Comparison of ENCODE assay signal across 8 cellular contexts in the genomic region with DNA sequence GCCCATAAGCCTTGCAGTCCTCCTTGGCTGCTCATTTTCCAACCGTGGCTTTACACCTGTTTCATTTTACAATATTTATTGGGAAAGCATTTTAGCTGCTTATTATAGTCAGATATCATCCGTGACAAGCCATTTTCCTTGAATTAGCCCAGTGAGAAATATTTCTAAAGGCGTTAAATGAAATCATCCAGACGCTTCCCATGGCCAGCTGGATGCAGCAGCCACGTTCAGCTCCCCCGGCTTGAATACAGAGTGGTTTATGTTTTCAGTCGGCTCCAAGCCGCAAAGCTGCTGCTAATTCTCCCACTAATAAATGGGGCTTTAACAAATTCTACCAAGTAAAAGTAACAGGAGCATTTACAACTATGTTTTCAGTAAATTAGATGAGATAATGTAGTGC.
"Had no signal": no experiment of that assay in that cellular context is flagged by ENCODE, and none has a peak within 500 bp of the region (broad histone marks: within the 10 kb centered on the region; RNA-seq: fewer than 3 reads in every experiment).

No MANE protein-coding gene starts in this region.

- H3K27ac ChIP-seq: HL-60, KMS-11 had no signal

- H2AFZ ChIP-seq: GM23338 had no signal

- ATAC-seq: GM23338, HepG2 had no signal

- H3K4me3 ChIP-seq: GM23338 had no signal

- H3K4me2 ChIP-seq: GM23338, KMS-11 had no signal

- H3K9ac ChIP-seq: KMS-11 had no signal

- DNase-seq: H9, HCEC 1CT, HFFc6, KBM-7 had no signal
